Comparison of ENCODE assay signal across 23 cellular contexts in genomic region chr1:211145944-211146343, GRCh38. TPM values are rescaled to one million over a fixed set of nuclear protein-coding genes. Genes with fewer than 3 reads are reported as not detected.
DNase-seq lines count a peak whose midpoint lies in the region; ATAC-seq and TF ChIP-seq lines count a peak whose summit lies in the region.
"Had no signal": no experiment of that assay in that cellular context is flagged by ENCODE, and none has a peak within 500 bp of the region (broad histone marks: within the 10 kb centered on the region; RNA-seq: fewer than 3 reads in every experiment).

No MANE protein-coding gene starts in this region.

- H3K27me3 Mint-ChIP-seq in WTC11 (ENCODE audit: low read depth): no peaks in the 10 kb centered on the region

- no peaks in the 10 kb centered on the region for H3K36me3 ChIP-seq in colonic mucosa
- no peaks in the 10 kb centered on the region for H3K36me3 ChIP-seq in gastroesophageal sphincter
- H3K36me3 ChIP-seq: BLaER1 treated with 17β-estradiol and CSF1 and Interleukin-3, amounts not matched to agents 10 nM and 100 nM; cardiac muscle cell; MG63; SJCRH30 had no signal

- H3K9ac ChIP-seq in colonic mucosa (ENCODE audit: low read depth in 2 of 2, low read length in 2 of 2): no peak overlapping the region
- H3K9ac ChIP-seq: BLaER1 treated with 17β-estradiol and CSF1 and Interleukin-3, amounts not matched to agents 10 nM and 100 nM had no signal

- no peaks in the 10 kb centered on the region for H3K9me3 ChIP-seq in colonic mucosa
- no peaks in the 10 kb centered on the region for H3K9me3 ChIP-seq in gastroesophageal sphincter
- H3K9me3 ChIP-seq: BLaER1 treated with 17β-estradiol and CSF1 and Interleukin-3, amounts not matched to agents 10 nM and 100 nM; MG63 had no signal

- WGBS in gastroesophageal sphincter (ENCODE audit: low coverage in 1 of 2), 2 donors: 55 to 60% methylated on average over 2 to 4 of the region's 4 CpGs

- H3K9me3 Mint-ChIP-seq in WTC11: peaks cover 16% of the 10 kb centered on the region
- H3K9me3 Mint-ChIP-seq: dendritic cell treated with granulocyte-macrophage colony-stimulating factor and Interleukin-4, amounts not matched to agents 40 ng/mL and 50 ng/mL, for 4 days had no signal

- peaks cover 8% of the 10 kb centered on the region for H3K4me1 Mint-ChIP-seq in WTC11

- H3K4me3 Mint-ChIP-seq in WTC11: no peak overlapping the region
- H3K4me3 Mint-ChIP-seq: dendritic cell treated with granulocyte-macrophage colony-stimulating factor and Interleukin-4, amounts not matched to agents 40 ng/mL and 50 ng/mL, for 4 days had no signal

- POLR2A ChIA-PET in WTC11 (lab: Charles Lee): interaction anchor here (0.7 kb wide), 1 partner anchor 27 kb away, joined by 6 read pairs; no protein-coding TSS in a partner anchor

- H3K27ac ChIP-seq in colonic mucosa: no peak overlapping the region
- no peak overlapping the region for H3K27ac ChIP-seq in gastroesophageal sphincter
- H3K27ac ChIP-seq: BLaER1 treated with 17β-estradiol and CSF1 and Interleukin-3, amounts not matched to agents 10 nM and 100 nM; cardiac muscle cell; SJCRH30 had no signal

- in situ Hi-C loops in GM13977 (cut with MboI; ENCODE audit: low pct_unique_long_range_greater_than_20kb, low sequenced_read_pairs, unreplicated experiment): loop anchor here (25.0 kb wide), 2 partner anchors 559 to 734 kb away; no protein-coding TSS in a partner anchor

- ATAC-seq in gastroesophageal sphincter (no peak), WTC11 (no peak)
- ATAC-seq: PC-3 had no signal

- H3K27me3 ChIP-seq in colonic mucosa: no peaks in the 10 kb centered on the region
- peaks cover 30% of the 10 kb centered on the region for H3K27me3 ChIP-seq in gastroesophageal sphincter
- H3K27me3 ChIP-seq: BLaER1 treated with 17β-estradiol and CSF1 and Interleukin-3, amounts not matched to agents 10 nM and 100 nM; cardiac muscle cell; MG63; SJCRH30 had no signal

- TF ChIP-seq EP300 in gastroesophageal sphincter (IDR thresholded peaks at IDR 0.05): no peak

- DNase-seq in NCI-H82 (lab: John Stamatoyannopoulos, UW) (peak; percentile 10), NCI-H82 treated with DMSO at 0.1 percent for 48 hours (lab: John Stamatoyannopoulos, UW; ENCODE audit: unreplicated experiment) (no peak), NCI-H2196 (lab: John Stamatoyannopoulos, UW; ENCODE audit: unreplicated experiment) (peak; percentile 54), colonic mucosa (peak; percentile 35), ureter (ENCODE audit: low spot score) (peak; percentile 72), WTC11 (ENCODE audit: low spot score) (no peak), GM13977 (ENCODE audit: low spot score) (no peak)
- DNase-seq: activated CD4-positive, alpha-beta T cell treated with anti-CD3 and anti-CD28 coated beads, Interleukin-2, amount 50 U/mL, for 1 hour; activated CD8-positive, alpha-beta memory T cell treated with anti-CD3 and anti-CD28 coated beads, Interleukin-2, amount 50 U/mL, for 4 hours; GDM1; MG63; NCI-H187 treated with DMSO at 0.1 percent for 48 hours; NCI-H774; nucleus accumbens; PC-3; SJCRH30; stimulated activated CD4-positive, alpha-beta T cell treated with anti-CD3 and anti-CD28 coated beads, Interleukin-4, amount 100 ng/mL, for 4 hours had no signal

- H3K4me3 ChIP-seq in colonic mucosa (no peak overlapping the region), gastroesophageal sphincter (no peak overlapping the region)
- H3K4me3 ChIP-seq: BLaER1 treated with 17β-estradiol and CSF1 and Interleukin-3, amounts not matched to agents 10 nM and 100 nM; cardiac muscle cell; lung; MG63; SJCRH30 had no signal

- intact Hi-C loops in colonic mucosa (cut with DNase I): no loop called here

- CTCF ChIA-PET in WTC11 (lab: Charles Lee): interaction anchor here (1.6 to 2.4 kb wide), 2 partner anchors 10 to 12 kb away, joined by 5 to 7 read pairs; no protein-coding TSS in a partner anchor

- H3K27ac Mint-ChIP-seq in WTC11: no peak overlapping the region
- H3K27ac Mint-ChIP-seq: dendritic cell treated with granulocyte-macrophage colony-stimulating factor and Interleukin-4, amounts not matched to agents 40 ng/mL and 50 ng/mL, for 4 days had no signal

- H3K4me1 ChIP-seq in colonic mucosa (no peaks in the 10 kb centered on the region), gastroesophageal sphincter (no peaks in the 10 kb centered on the region)
- H3K4me1 ChIP-seq: BLaER1 treated with 17β-estradiol and CSF1 and Interleukin-3, amounts not matched to agents 10 nM and 100 nM; SJCRH30 had no signal

- TF ChIP-seq POLR2A in gastroesophageal sphincter (IDR thresholded peaks at IDR 0.05): no peak

- H3K36me3 Mint-ChIP-seq in WTC11: no peaks in the 10 kb centered on the region

- TF ChIP-seq CTCF in colonic mucosa (IDR thresholded peaks at IDR 0.05) (no peak), gastroesophageal sphincter (IDR thresholded peaks at IDR 0.05) (no peak), WTC11 (IDR thresholded peaks at IDR 0.05) (no peak), GM13977 (IDR thresholded peaks at IDR 0.05; ENCODE audit: extremely low read depth, insufficient read depth, missing control alignments) (no peak)

TF ChIP-seq in WTC11, 78 proteins besides CTCF, POLR2A, EP300 and RAD21:
- TF ChIP-seq TCF7 (CRISPR knock-in tag; IDR thresholded peaks at IDR 0.05; ENCODE audit: low read depth) (no peak), MYBL2 (CRISPR knock-in tag; IDR thresholded peaks at IDR 0.05) (no peak), HMGXB4 (CRISPR knock-in tag; IDR thresholded peaks at IDR 0.05) (no peak), TEAD1 (CRISPR knock-in tag; IDR thresholded peaks at IDR 0.05) (no peak), NR1H2 (CRISPR knock-in tag; IDR thresholded peaks at IDR 0.05) (no peak), EMX1 (CRISPR knock-in tag; IDR thresholded peaks at IDR 0.05) (no peak), ATF1 (CRISPR knock-in tag; IDR thresholded peaks at IDR 0.05) (no peak), CBFB (CRISPR knock-in tag; IDR thresholded peaks at IDR 0.05; ENCODE audit: low read depth) (no peak), ZNF416 (CRISPR knock-in tag; IDR thresholded peaks at IDR 0.05) (no peak), ZNF317 (CRISPR knock-in tag; IDR thresholded peaks at IDR 0.05; ENCODE audit: borderline replicate concordance, low read depth) (no peak), NFATC4 (CRISPR knock-in tag; IDR thresholded peaks at IDR 0.05) (no peak), ZSCAN18 (CRISPR knock-in tag; IDR thresholded peaks at IDR 0.05) (no peak)

RNA-seq across cellular contexts. Expression of gene KCNH1, which starts 12.0 kb away (rescaled TPM):
- total RNA-seq in colonic mucosa (under 1 TPM; 0.40 to 0.64 TPM), ureter (0.86 TPM), gastroesophageal sphincter (1 to 10 TPM in 2 of 4 donors, under 1 TPM in 2; 0.15 to 2.3 (median 1.2) TPM), WTC11 (2021) (0.11 to 0.21 TPM (median 0.17 TPM) in 3 replicates)
- total RNA-seq: PC-3; T-helper 1 cell treated with Interleukin-12 subunit alpha and Interleukin-12 subunit beta and Interleukin-4 antibody, amounts not matched to agents 30 ng/mL and 1 ng/mL, for 36 hours had no signal

Comparison
In these comparisons a context has a peak if more than half of its experiments do, and no peak if none do; other contexts are left out.
1. DNase-seq: peak in NCI-H82 (single experiment), NCI-H2196 (single experiment), colonic mucosa (single experiment) and ureter (single experiment); none in NCI-H82 treated with DMSO at 0.1 percent for 48 hours (single experiment), WTC11 (single experiment) and GM13977 (single experiment).